ENCODE assay signal across 19 cellular contexts in the genomic region with DNA sequence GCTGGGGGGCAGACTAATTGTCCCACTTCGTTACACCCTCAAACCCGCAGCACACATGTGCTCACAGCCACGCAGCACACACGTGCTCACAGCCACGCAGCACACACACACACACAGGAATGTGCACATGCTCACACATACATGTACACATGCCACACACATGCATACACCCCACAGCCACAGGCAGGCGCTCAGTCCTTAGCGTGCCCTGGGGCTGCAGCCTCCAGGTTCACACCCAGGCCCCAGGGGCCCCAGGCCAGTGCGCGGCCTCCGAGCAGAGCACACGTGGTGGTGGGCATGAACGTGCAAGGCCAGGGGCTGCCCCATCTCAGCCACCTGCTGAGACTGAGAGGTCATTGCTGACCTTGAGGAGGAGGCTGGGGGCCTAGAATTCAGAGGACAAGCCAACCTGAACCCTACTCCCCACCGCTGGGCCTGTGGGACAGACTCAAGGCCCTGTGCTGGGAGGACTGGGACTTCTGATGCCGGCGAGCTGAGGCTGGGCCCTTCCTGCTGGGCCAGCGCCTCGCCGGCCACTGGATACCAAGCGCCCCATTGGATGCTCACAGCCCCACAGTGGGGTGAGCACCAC. TPM values are rescaled to one million over a fixed set of nuclear protein-coding genes. Genes with fewer than 3 reads are reported as not detected.
DNase-seq lines count a peak whose midpoint lies in the region; ATAC-seq, FAIRE-seq and TF ChIP-seq lines count a peak whose summit lies in the region.
"Had no signal": no experiment of that assay in that cellular context is flagged by ENCODE, and none has a peak within 500 bp of the region (broad histone marks: within the 10 kb centered on the region; RNA-seq: fewer than 3 reads in every experiment).

No MANE protein-coding gene starts in this region.

- H3K27ac Mint-ChIP-seq in activated T-cell treated with anti-CD3 and anti-CD28 coated beads, Interleukin-2, amount 50 U/mL, for 72 hours: no peak overlapping the region
- H3K27ac Mint-ChIP-seq: activated B cell treated with CpG ODN at 0.5 μM for 24 hours; activated T-helper 2 cell treated with anti-CD3 and anti-CD28 coated beads, Interferon-gamma antibody, Interleukin-2, Interleukin-4, amounts not matched to agents 10 μg/mL and 5 μg/mL and 100 μg/mL, durations not matched to agents 14 hours and 24 hours and 36 hours; natural killer cell treated with Interleukin-12 subunit alpha and Interleukin-12 subunit beta and Interleukin-15 and Interleukin-18, amount 100 ng/mL, for 72 hours had no signal

- no peaks in the 10 kb centered on the region for H4K20me1 ChIP-seq in neural cell (ENCODE audit: insufficient read depth)

- H3K27ac ChIP-seq in dorsolateral prefrontal cortex (peak overlapping the region; percentile 83 to 99 (median 96)), neural cell (ENCODE audit: low read length) (no peak overlapping the region), tibial artery (peak overlapping the region; percentile 83 to 86)
- H3K27ac ChIP-seq: cardiac muscle cell, SJSA1 had no signal

- intact Hi-C loops in dorsolateral prefrontal cortex (cut with DNase I): loop anchor here in 1 of 2 donors (1.0 to 10.0 kb wide), 3 partner anchors 23 to 150 kb away; no protein-coding TSS in a partner anchor
- intact Hi-C loops in tibial artery (cut with DNase I; ENCODE audit: low total_unique reads): loop anchor here (10.0 kb wide), 1 partner anchor 50 kb away; no protein-coding TSS in a partner anchor

- TF ChIP-seq CTCF in dorsolateral prefrontal cortex (IDR thresholded peaks at IDR 0.05 in 54 of 56, conservative IDR thresholded peaks at IDR 0.05 in 2 of 56; ENCODE audit: low read depth in 1 of 56, partially characterized antibody in 56 of 56): peak in 1 of 56 donors; percentile 2
- no peak for TF ChIP-seq CTCF in neural cell (IDR thresholded peaks at IDR 0.05; ENCODE audit: poor library complexity, severe bottlenecking)
- TF ChIP-seq CTCF in tibial artery (IDR thresholded peaks at IDR 0.05): no peak
- no peak for TF ChIP-seq CTCF in GM20000 (IDR thresholded peaks at IDR 0.05; ENCODE audit: extremely low read depth, missing control alignments)

- H3K9me3 ChIP-seq in neural cell (ENCODE audit: low read length): no peaks in the 10 kb centered on the region
- H3K9me3 ChIP-seq in tibial artery: no peaks in the 10 kb centered on the region
- H3K9me3 ChIP-seq: SJSA1, uterus had no signal

- H3K4me3 Mint-ChIP-seq in activated T-cell treated with anti-CD3 and anti-CD28 coated beads, Interleukin-2, amount 50 U/mL, for 72 hours: no peak overlapping the region
- H3K4me3 Mint-ChIP-seq: activated B cell treated with CpG ODN at 0.5 μM for 24 hours; natural killer cell treated with Interleukin-12 subunit alpha and Interleukin-12 subunit beta and Interleukin-15 and Interleukin-18, amount 100 ng/mL, for 72 hours had no signal

- DNase-seq in HTR-8/SVneo (ENCODE audit: insufficient read length, low spot score) (no peak), dorsolateral prefrontal cortex (peak in 1 of 10 donors; percentile 16), tibial artery (peak in 1 of 2 donors; percentile 61), GM20000 (ENCODE audit: low spot score) (no peak)
- DNase-seq in activated T-cell treated with anti-CD3 and anti-CD28 coated beads, Interleukin-2, amount 50 U/mL, for 1 hour: no peak
- DNase-seq in activated T-cell treated with anti-CD3 and anti-CD28 coated beads, Interleukin-2, amount 50 U/mL, for 72 hours: no peak
- DNase-seq: activated B cell treated with CpG ODN at 0.5 μM for 24 hours; effector CD4-positive, alpha-beta T cell; mesenchymal stem cell; NCI-H1105 treated with DMSO at 0.1 percent for 48 hours; stimulated activated CD4-positive, alpha-beta T cell treated with anti-CD3 and anti-CD28 coated beads, Interleukin-15, amount 100 ng/mL, for 24 hours; stimulated activated naive CD4-positive, alpha-beta T cell; T-helper 2 cell had no signal

- H3K36me3 ChIP-seq in neural cell (ENCODE audit: insufficient read depth, low read length) (no peaks in the 10 kb centered on the region), tibial artery (no peaks in the 10 kb centered on the region)
- H3K36me3 ChIP-seq: cardiac muscle cell, SJSA1, uterus had no signal

- no peak overlapping the region for H3K4me2 ChIP-seq in neural cell (ENCODE audit: low read length)

- H2AFZ ChIP-seq in neural cell (ENCODE audit: low read depth, low read length): no peak overlapping the region

- H3K4me3 ChIP-seq in dorsolateral prefrontal cortex (peak overlapping the region in 3 of 59 donors; percentile 0 to 8 (median 0)), neural cell (ENCODE audit: low read length) (no peak overlapping the region), tibial artery (no peak overlapping the region)
- H3K4me3 ChIP-seq: cardiac muscle cell, SJSA1, uterus had no signal

- H3K9me2 ChIP-seq in neural cell (ENCODE audit: insufficient read depth, low read length): no peaks in the 10 kb centered on the region

- H3F3A ChIP-seq in neural cell (ENCODE audit: insufficient read depth, low read length, poor library complexity, severe bottlenecking): no peaks in the 10 kb centered on the region

- H3K27me3 Mint-ChIP-seq in activated T-cell treated with anti-CD3 and anti-CD28 coated beads, Interleukin-2, amount 50 U/mL, for 72 hours (ENCODE audit: low read depth): no peaks in the 10 kb centered on the region

- peaks cover under 1 to 84% (median 68%) of the 10 kb centered on the region in 4 donors for H3K4me1 ChIP-seq in tibial artery

- no peak for TF ChIP-seq RAD21 in neural cell (conservative IDR thresholded peaks at IDR 0.05)

- H3K9me3 Mint-ChIP-seq in activated T-cell treated with anti-CD3 and anti-CD28 coated beads, Interleukin-2, amount 50 U/mL, for 72 hours: no peaks in the 10 kb centered on the region
- H3K9me3 Mint-ChIP-seq: activated B cell treated with CpG ODN at 0.5 μM for 24 hours; activated T-helper 2 cell treated with anti-CD3 and anti-CD28 coated beads, Interferon-gamma antibody, Interleukin-2, Interleukin-4, amounts not matched to agents 10 μg/mL and 5 μg/mL and 100 μg/mL, durations not matched to agents 14 hours and 24 hours and 36 hours; natural killer cell treated with Interleukin-12 subunit alpha and Interleukin-12 subunit beta and Interleukin-15 and Interleukin-18, amount 100 ng/mL, for 72 hours had no signal

- peak; percentile 52 for FAIRE-seq in HTR-8/SVneo (lab: Jason Lieb, UNC)

- no peaks in the 10 kb centered on the region for H3K79me2 ChIP-seq in neural cell (replicated peaks; ENCODE audit: insufficient read depth, low read length)

- H3K27me3 ChIP-seq in dorsolateral prefrontal cortex (no peaks in the 10 kb centered on the region), neural cell (ENCODE audit: insufficient read depth, low read depth, low read length) (no peaks in the 10 kb centered on the region), tibial artery (no peaks in the 10 kb centered on the region)
- H3K27me3 ChIP-seq: cardiac muscle cell, SJSA1, uterus had no signal

- no peaks in the 10 kb centered on the region for H3K36me3 Mint-ChIP-seq in activated T-cell treated with anti-CD3 and anti-CD28 coated beads, Interleukin-2, amount 50 U/mL, for 72 hours (ENCODE audit: insufficient read depth in 2 of 2)
- H3K36me3 Mint-ChIP-seq: natural killer cell treated with Interleukin-12 subunit alpha and Interleukin-12 subunit beta and Interleukin-15 and Interleukin-18, amount 100 ng/mL, for 72 hours had no signal

- no peak for ATAC-seq in activated T-cell treated with anti-CD3 and anti-CD28 coated beads, Interleukin-2, amount 50 U/mL, for 72 hours (replicated peaks in 1 of 2)
- ATAC-seq: natural killer cell treated with Interleukin-12 subunit alpha and Interleukin-12 subunit beta and Interleukin-15 and Interleukin-18, amount 100 ng/mL, for 72 hours had no signal

- no peak for TF ChIP-seq EP300 in neural cell (conservative IDR thresholded peaks at IDR 0.05; ENCODE audit: poor library complexity, severe bottlenecking)

- H3K9ac ChIP-seq in neural cell (ENCODE audit: low read length): peak overlapping the region; percentile 16

- H3K4me1 Mint-ChIP-seq in activated T-cell treated with anti-CD3 and anti-CD28 coated beads, Interleukin-2, amount 50 U/mL, for 72 hours (ENCODE audit: low read depth): no peaks in the 10 kb centered on the region

TF ChIP-seq in neural cell, 6 proteins besides CTCF, POLR2A, EP300 and RAD21 (continues in another document):
- TF ChIP-seq MXI1 (conservative IDR thresholded peaks at IDR 0.05; ENCODE audit: poor library complexity, severe bottlenecking) (no peak), SMC3 (conservative IDR thresholded peaks at IDR 0.05; ENCODE audit: poor library complexity) (no peak), POLR2AphosphoS5 (IDR thresholded peaks at IDR 0.05) (no peak), EZH2 (IDR thresholded peaks at IDR 0.05; ENCODE audit: borderline replicate concordance, insufficient read depth, low read length, poor library complexity, severe bottlenecking) (no peak), TAF1 (IDR thresholded peaks at IDR 0.05; ENCODE audit: low read depth) (no peak)

RNA-seq across cellular contexts. Expression of a gene that starts 15.7 kb away (rescaled TPM):
- total RNA-seq in dorsolateral prefrontal cortex: 10 to 100 TPM in 119 of 120 experiments, 1 to 10 TPM in 1; 9.8 to 20.3 (median 14.3) TPM
- polyA plus RNA-seq in neural cell: 8.2 and 10.2 TPM in 2 replicates
- polyA minus RNA-seq in neural cell: 5.9 and 6.8 TPM in 2 replicates
- total RNA-seq in activated T-cell treated with anti-CD3 and anti-CD28 coated beads, Interleukin-2, amount 50 U/mL, for 72 hours: 1 to 10 TPM; 6.3 to 8.4 TPM

RNA-seq across cellular contexts. Expression of a gene that starts 17.7 kb away (rescaled TPM):
- total RNA-seq in dorsolateral prefrontal cortex: 10 to 100 TPM; 25.3 to 45.6 (median 35.3) TPM
- polyA plus RNA-seq in neural cell: 25.5 and 27.2 TPM in 2 replicates
- 53.6 and 58.3 TPM in 2 replicates for polyA minus RNA-seq in neural cell
- 10 to 100 TPM; 29.3 TPM for total RNA-seq in activated T-cell treated with anti-CD3 and anti-CD28 coated beads, Interleukin-2, amount 50 U/mL, for 72 hours

RNA-seq across cellular contexts. Expression of a gene that starts 18.0 kb away (rescaled TPM):
- 10 to 100 TPM; 21.7 to 47.0 (median 35.6) TPM for total RNA-seq in dorsolateral prefrontal cortex
- 86.5 and 169 TPM in 2 replicates for polyA plus RNA-seq in neural cell
- polyA minus RNA-seq in neural cell: 36.3 and 39.6 TPM in 2 replicates
- total RNA-seq in activated T-cell treated with anti-CD3 and anti-CD28 coated beads, Interleukin-2, amount 50 U/mL, for 72 hours: 10 to 100 TPM; 40.0 to 47.8 TPM

RNA-seq across cellular contexts. Expression of a gene that starts 22.1 kb away (rescaled TPM):
- total RNA-seq in dorsolateral prefrontal cortex: 1,000 to 10,000 TPM; 1,109 to 2,418 (median 1,592) TPM
- 918 and 1,148 TPM in 2 replicates for polyA plus RNA-seq in neural cell
- 398 and 444 TPM in 2 replicates for polyA minus RNA-seq in neural cell
- total RNA-seq in activated T-cell treated with anti-CD3 and anti-CD28 coated beads, Interleukin-2, amount 50 U/mL, for 72 hours: 1 to 10 TPM; 7.0 to 9.5 TPM
